In genomic region chr6:90220273-90220672, GRCh38 we compare ENCODE assay signal across 21 cellular contexts.
A peak's percentile ranks its signal among the peaks of the same experiment; 100 is the strongest.
DNase-seq lines count a peak whose midpoint lies in the region; ATAC-seq and TF ChIP-seq lines count a peak whose summit lies in the region.
"Had no signal": no experiment of that assay in that cellular context is flagged by ENCODE, and none has a peak within 500 bp of the region (broad histone marks: within the 10 kb centered on the region; RNA-seq: fewer than 3 reads in every experiment).

No MANE protein-coding gene starts in this region.

- H3K4me3 ChIP-seq in parathyroid adenoma (ENCODE audit: low read depth, low read length), result no peak overlapping the region
- H3K4me3 ChIP-seq: tibial artery had no signal

- no peaks in the 10 kb centered on the region for H3K79me2 ChIP-seq in parathyroid adenoma

- no peak for ATAC-seq in HG03342 (IDR thresholded peaks at IDR 0.05; ENCODE audit: unreplicated experiment)
- ATAC-seq: stimulated activated naive B cell treated with anti-CD40 and anti-IgM and Interleukin-4, amounts not matched to agents 10 μg/mL and 1 μg/mL and 100 μg/mL, for 72 hours had no signal

- no peaks in the 10 kb centered on the region for H3K9me3 ChIP-seq in parathyroid adenoma (ENCODE audit: control insufficient read depth, low read length)
- H3K9me3 ChIP-seq: right atrium auricular region had no signal

- peak; percentile 46 for DNase-seq in DMS53 (lab: John Stamatoyannopoulos, UW)
- DNase-seq in NCI-H526 (lab: John Stamatoyannopoulos, UW), result peak; percentile 9 to 30
- DNase-seq in dermis blood vessel endothelial cell, result peak; percentile 21
- no peak for DNase-seq in central memory CD4-positive, alpha-beta T cell
- no peak for DNase-seq in activated T-cell treated with anti-CD3 and anti-CD28 coated beads, Interleukin-2, amount 50 U/mL, for 24 hours
- DNase-seq in HUDEP-2 (lab: John Stamatoyannopoulos, UW; ENCODE audit: unreplicated experiment in 76 of 76), result no peak
- DNase-seq: activated CD4-positive, alpha-beta T cell treated with anti-CD3 and anti-CD28 coated beads for 4 hours; activated CD8-positive, alpha-beta memory T cell treated with anti-CD3 and anti-CD28 coated beads, Interleukin-2, amount 50 U/mL, for 4 hours; CD4-positive, alpha-beta memory T cell; DMS79; hippocampal formation; KBM-7; kidney; NCI-H1048; NCI-H2029 treated with DMSO at 0.1 percent for 48 hours; NCI-H524; stimulated activated naive B cell treated with anti-CD40 and anti-IgM and Interleukin-4, amounts not matched to agents 10 μg/mL and 1 μg/mL and 100 μg/mL, for 72 hours; tibial artery had no signal

- no peaks in the 10 kb centered on the region for H3K27me3 ChIP-seq in parathyroid adenoma (ENCODE audit: control insufficient read depth, insufficient read depth, low read length)
- H3K27me3 ChIP-seq: right atrium auricular region, tibial artery had no signal

- no peak overlapping the region for H3K27ac Mint-ChIP-seq in activated T-cell treated with anti-CD3 and anti-CD28 coated beads, Interleukin-2, amount 50 U/mL, for 24 hours
- H3K27ac Mint-ChIP-seq: CD4-positive, alpha-beta memory T cell; stimulated activated naive B cell treated with anti-CD40 and anti-IgM and Interleukin-4, amounts not matched to agents 10 μg/mL and 1 μg/mL and 100 μg/mL, for 72 hours had no signal

- H3K4me1 ChIP-seq in parathyroid adenoma, result peaks cover 38% of the 10 kb centered on the region

- no peak overlapping the region for H3K9ac ChIP-seq in parathyroid adenoma

- H3K36me3 ChIP-seq in parathyroid adenoma (ENCODE audit: control insufficient read depth, insufficient read depth, low read length), result no peaks in the 10 kb centered on the region
- H3K36me3 ChIP-seq: right atrium auricular region, tibial artery had no signal

- H3K9me3 Mint-ChIP-seq in activated T-cell treated with anti-CD3 and anti-CD28 coated beads, Interleukin-2, amount 50 U/mL, for 24 hours, result peaks cover 20% of the 10 kb centered on the region

- no peak overlapping the region for H3K4me3 Mint-ChIP-seq in activated T-cell treated with anti-CD3 and anti-CD28 coated beads, Interleukin-2, amount 50 U/mL, for 24 hours
- H3K4me3 Mint-ChIP-seq: CD4-positive, alpha-beta memory T cell; stimulated activated naive B cell treated with anti-CD40 and anti-IgM and Interleukin-4, amounts not matched to agents 10 μg/mL and 1 μg/mL and 100 μg/mL, for 72 hours had no signal

- peak overlapping the region; percentile 93 for H3K27ac ChIP-seq in parathyroid adenoma

- H3K27me3 Mint-ChIP-seq in activated T-cell treated with anti-CD3 and anti-CD28 coated beads, Interleukin-2, amount 50 U/mL, for 24 hours, result no peaks in the 10 kb centered on the region
- H3K27me3 Mint-ChIP-seq: CD4-positive, alpha-beta memory T cell; stimulated activated naive B cell treated with anti-CD40 and anti-IgM and Interleukin-4, amounts not matched to agents 10 μg/mL and 1 μg/mL and 100 μg/mL, for 72 hours had no signal

- H3K36me3 Mint-ChIP-seq in activated T-cell treated with anti-CD3 and anti-CD28 coated beads, Interleukin-2, amount 50 U/mL, for 24 hours (ENCODE audit: low read depth), result peaks cover 40% of the 10 kb centered on the region

- peak overlapping the region; percentile 28 for H3K4me2 ChIP-seq in parathyroid adenoma (ENCODE audit: low read length)

- peaks cover 28% of the 10 kb centered on the region for H3K4me1 Mint-ChIP-seq in activated T-cell treated with anti-CD3 and anti-CD28 coated beads, Interleukin-2, amount 50 U/mL, for 24 hours (ENCODE audit: low read depth)

- TF ChIP-seq CTCF in parathyroid adenoma (IDR thresholded peaks at IDR 0.05), result no peak

- H2AFZ ChIP-seq in parathyroid adenoma, result no peak overlapping the region

Comparison
In these comparisons a context has a peak if more than half of its experiments do, and no peak if none do; other contexts are left out.
1. DNase-seq: peak in DMS53 (single experiment), NCI-H526 (2 of 2) and dermis blood vessel endothelial cell (single experiment); none in central memory CD4-positive, alpha-beta T cell (single experiment), activated T-cell treated with anti-CD3 and anti-CD28 coated beads, Interleukin-2, amount 50 U/mL, for 24 hours (single experiment) and HUDEP-2 (0 of 76).